7 cellular contexts compared by ENCODE assay signal in genomic region chr19:35509861-35510625, GRCh38. TPM values are rescaled to one million over a fixed set of nuclear protein-coding genes. Genes with fewer than 3 reads are reported as not detected.
DNase-seq lines count a peak whose midpoint lies in the region; ATAC-seq, FAIRE-seq and TF ChIP-seq lines count a peak whose summit lies in the region.

No MANE protein-coding gene starts in this region.

- peaks cover 6% of the 10 kb centered on the region for H3K4me1 Mint-ChIP-seq in astrocyte (ENCODE audit: low read depth, unreplicated experiment)

- no peaks in the 10 kb centered on the region for H4K20me1 ChIP-seq in astrocyte (ENCODE audit: insufficient read depth, low read length)

- H3K9me3 ChIP-seq in astrocyte (ENCODE audit: insufficient read depth, low read depth, low read length) (no peaks in the 10 kb centered on the region), gastrocnemius medialis (no peaks in the 10 kb centered on the region)

- DNase-seq in GM12891 (ENCODE audit: insufficient read length, low spot score) (peak; percentile 93), LNCaP clone FGC (ENCODE audit: low read depth) (no peak), T-helper 2 cell (peak; percentile 39 to 66 (median 57)), astrocyte (ENCODE audit: low read depth) (no peak), iPS DF 19.7 (ENCODE audit: low read depth, low spot score) (peak; percentile 82), gastrocnemius medialis (peak in 1 of 2 donors; percentile 21)

- peak overlapping the region; percentile 20 for H2AFZ ChIP-seq in astrocyte (ENCODE audit: low read depth, low read length)

- peak in 1 of 2 donors; percentile 46 for ATAC-seq in gastrocnemius medialis
- ATAC-seq in HG03159 (IDR thresholded peaks at IDR 0.05; ENCODE audit: unreplicated experiment): no peak

- in situ Hi-C loops in gastrocnemius medialis (cut with MboI; ENCODE audit: low sequenced_read_pairs in 4 of 4): no loop called here

- H3K27ac ChIP-seq in astrocyte (ENCODE audit: low read depth, low read length) (no peak overlapping the region), gastrocnemius medialis (no peak overlapping the region)

- peaks cover 9% of the 10 kb centered on the region for H3K36me3 Mint-ChIP-seq in astrocyte (ENCODE audit: low read depth, unreplicated experiment)

- no peaks in the 10 kb centered on the region for H3K9me3 Mint-ChIP-seq in astrocyte (ENCODE audit: unreplicated experiment)

- intact Hi-C loops in gastrocnemius medialis (cut with DNase I; ENCODE audit: low total_unique reads): no loop called here

- peak overlapping the region; percentile 91 for H3K27ac Mint-ChIP-seq in astrocyte (ENCODE audit: unreplicated experiment)

- no peaks in the 10 kb centered on the region for H3K79me2 ChIP-seq in astrocyte (ENCODE audit: insufficient read depth, low read length)

- H3K4me2 ChIP-seq in astrocyte (ENCODE audit: low read length): peak overlapping the region; percentile 70

- TF ChIP-seq POLR2A in GM12891 (IDR thresholded peaks at IDR 0.05; ENCODE audit: low read depth, low read length) (peak; percentile 61), gastrocnemius medialis (IDR thresholded peaks at IDR 0.05) (no peak)

- no peak overlapping the region for H3K9ac ChIP-seq in astrocyte (ENCODE audit: low read length)

- peak overlapping the region; percentile 89 for H3K4me3 Mint-ChIP-seq in astrocyte (ENCODE audit: unreplicated experiment)

- H3K36me3 ChIP-seq in astrocyte (ENCODE audit: insufficient read depth, low read length) (no peaks in the 10 kb centered on the region), gastrocnemius medialis (no peaks in the 10 kb centered on the region)

- TF ChIP-seq CTCF in LNCaP clone FGC (IDR thresholded peaks at IDR 0.05; ENCODE audit: control insufficient read depth, extremely low read depth, insufficient read depth): peak; percentile 80
- TF ChIP-seq CTCF in astrocyte (IDR thresholded peaks at IDR 0.05; ENCODE audit: insufficient read depth, low read depth, low read length): peak; percentile 50
- peak; percentile 52 to 89 (median 77) for TF ChIP-seq CTCF in gastrocnemius medialis (IDR thresholded peaks at IDR 0.05 in 4 of 5, conservative IDR thresholded peaks at IDR 0.05 in 1 of 5)

- no peak overlapping the region for H3K4me3 ChIP-seq in LNCaP clone FGC (ENCODE audit: low read depth, low read length)
- no peak overlapping the region for H3K4me3 ChIP-seq in astrocyte (ENCODE audit: insufficient read depth, low read depth, low read length)
- H3K4me3 ChIP-seq in gastrocnemius medialis: peak overlapping the region in 3 of 4 donors; percentile 10 to 25 (median 12)

- FAIRE-seq in GM12891 (lab: Jason Lieb, UNC) (peak; percentile 92), astrocyte (lab: Jason Lieb, UNC) (no peak)

- H3K27me3 Mint-ChIP-seq in astrocyte (ENCODE audit: low read depth, unreplicated experiment): peaks cover 13% of the 10 kb centered on the region

- H3K27me3 ChIP-seq in astrocyte (ENCODE audit: insufficient read depth, low read length): peaks cover 62% of the 10 kb centered on the region
- H3K27me3 ChIP-seq in gastrocnemius medialis: peaks cover 44 to 58% (median 46%) of the 10 kb centered on the region in 3 donors

- H3K4me1 ChIP-seq in astrocyte (ENCODE audit: insufficient read depth, low read length): no peaks in the 10 kb centered on the region
- peaks cover 0 to 4% of the 10 kb centered on the region in 2 donors for H3K4me1 ChIP-seq in gastrocnemius medialis

TF ChIP-seq in GM12891, 5 proteins besides CTCF, POLR2A, EP300 and RAD21:
- no peak for TF ChIP-seq POU2F2 (IDR thresholded peaks at IDR 0.05; ENCODE audit: low read depth, low read length)
- peak; percentile 88 for TF ChIP-seq TAF1 (IDR thresholded peaks at IDR 0.05; ENCODE audit: low read depth, low read length)

RNA-seq across cellular contexts. Expression of gene DMKN, which starts 3.4 kb away (rescaled TPM):
- 97.6 TPM for polyA plus RNA-seq in GM12891 (2012; ENCODE audit: low read depth, missing spikeins)
- total RNA-seq in astrocyte: 50.7 and 56.9 TPM in 2 replicates
- under 1 TPM in 1 of 4 donors, not detected in 3; 0.89 TPM for total RNA-seq in gastrocnemius medialis

RNA-seq across cellular contexts. Expression of gene SBSN, which starts 18.1 kb away (rescaled TPM):
- 0.74 TPM for polyA plus RNA-seq in GM12891 (2012; ENCODE audit: low read depth, missing spikeins)
- total RNA-seq in astrocyte: 0.18 and 0.38 TPM in 2 replicates
- not detected for total RNA-seq in gastrocnemius medialis

RNA-seq across cellular contexts. Expression of gene KRTDAP, which starts 19.8 kb away (rescaled TPM):
- not detected for polyA plus RNA-seq in GM12891 (2012; ENCODE audit: low read depth, missing spikeins)
- total RNA-seq in astrocyte (not detected in 2 replicates), gastrocnemius medialis (not detected)

RNA-seq across cellular contexts. Expression of gene GAPDHS, which starts 23.2 kb away (rescaled TPM):
- polyA plus RNA-seq in GM12891 (2012; ENCODE audit: low read depth, missing spikeins): 0.53 TPM
- not detected in 2 replicates for total RNA-seq in astrocyte
- not detected for total RNA-seq in gastrocnemius medialis

RNA-seq across cellular contexts. Expression of gene TMEM147, which starts 35.4 kb away (rescaled TPM):
- 77.3 TPM for polyA plus RNA-seq in GM12891 (2012; ENCODE audit: low read depth, missing spikeins)
- total RNA-seq in astrocyte: 68.2 and 69.3 TPM in 2 replicates
- 100 to 1,000 TPM in 3 of 4 donors, 10 to 100 TPM in 1; 86.2 to 145 (median 119) TPM for total RNA-seq in gastrocnemius medialis

Comparison
In these comparisons a context has a peak if more than half of its experiments do, and no peak if none do; other contexts are left out.
1. DNase-seq: peak in GM12891 (single experiment), T-helper 2 cell (5 of 5) and iPS DF 19.7 (single experiment); none in LNCaP clone FGC (single experiment) and astrocyte (single experiment).
2. H3K4me3 ChIP-seq: peak in gastrocnemius medialis (3 of 4); none in LNCaP clone FGC (single experiment) and astrocyte (single experiment).
3. RNA of gene DMKN, which starts 3.4 kb away (total RNA-seq): 50.7 to 56.9 TPM in astrocyte; 0.89 TPM in gastrocnemius medialis; every median in the first group is over 10 times any median in the second.
4. Peak in every context shown above with its lines, with median percentiles within 50 percentile points of each other: CTCF ChIP-seq.